ENCODE assay signal across 8 cellular contexts in the genomic region with DNA sequence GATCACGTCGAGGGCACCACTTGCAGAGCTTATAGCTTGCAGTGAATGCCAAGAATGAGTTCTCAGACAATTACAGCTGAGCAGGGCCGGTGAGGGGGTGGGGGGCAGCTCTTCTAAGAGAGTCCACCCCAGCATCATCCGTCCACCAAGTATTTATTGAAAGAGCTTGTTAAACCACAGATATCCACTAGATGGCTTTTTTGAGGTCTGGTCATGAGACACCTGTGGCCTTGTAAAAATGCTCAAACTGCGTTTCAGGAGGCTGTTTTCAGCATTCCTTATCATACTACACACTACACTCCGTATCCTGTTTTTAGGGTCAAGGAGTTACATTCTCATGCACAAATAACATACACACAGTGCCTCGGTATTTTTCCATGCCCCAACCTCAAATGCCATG. TPM values are rescaled to one million over a fixed set of nuclear protein-coding genes. Genes with fewer than 3 reads are reported as not detected.
DNase-seq lines count a peak whose midpoint lies in the region; ATAC-seq and TF ChIP-seq lines count a peak whose summit lies in the region.

No MANE protein-coding gene starts in this region.

- H3K4me1 Mint-ChIP-seq in naive B cell = peaks cover 15 to 30% (median 19%) of the 10 kb centered on the region in 3 donors

- TF ChIP-seq CTCF in GM10266 (IDR thresholded peaks at IDR 0.05; ENCODE audit: control insufficient read depth, insufficient read depth, low read depth, missing control alignments) = peak; percentile 23
- peak in 6 of 7 experiments; percentile 25 to 49 (median 38) for TF ChIP-seq CTCF in body of pancreas (IDR thresholded peaks at IDR 0.05)

- DNase-seq in GM10266 (ENCODE audit: extremely low spot score) (no peak), HT1080 (ENCODE audit: low read depth) (peak; percentile 39), body of pancreas (no peak), naive B cell (no peak), germinal center (ENCODE audit: low spot score) (no peak), hypothalamus (lab: John Stamatoyannopoulos, UW) (no peak)
- no peak for DNase-seq in activated naive CD4-positive, alpha-beta T cell (lab: John Stamatoyannopoulos, UW)

- ATAC-seq in body of pancreas (peak; percentile 56), naive B cell (ENCODE audit: low read depth in 2 of 2) (no peak), esophagus mucosa (no peak)

- no peak overlapping the region for H3K27ac ChIP-seq in body of pancreas

- TF ChIP-seq POLR2A in body of pancreas (IDR thresholded peaks at IDR 0.05) = no peak

- H3K9me3 Mint-ChIP-seq in naive B cell = peaks cover 8 to 47% (median 38%) of the 10 kb centered on the region in 7 donors

- no peak overlapping the region for H3K4me3 ChIP-seq in body of pancreas

- peak overlapping the region in 4 of 6 donors; percentile 12 to 56 (median 34) for H3K27ac Mint-ChIP-seq in naive B cell

- no peaks in the 10 kb centered on the region for H3K9me3 ChIP-seq in body of pancreas

- no peaks in the 10 kb centered on the region for H3K27me3 ChIP-seq in body of pancreas

- H3K4me1 ChIP-seq in body of pancreas = no peaks in the 10 kb centered on the region

- intact Hi-C loops in body of pancreas (cut with DNase I) = no loop called here

- no peak overlapping the region for H3K4me3 Mint-ChIP-seq in naive B cell

- WGBS in body of pancreas, 2 donors = 40 to 44% methylated on average over 7 of the region's 7 CpGs

- H3K36me3 Mint-ChIP-seq in naive B cell = peaks cover 59 to 76% of the 10 kb centered on the region in 2 donors

- H3K27me3 Mint-ChIP-seq in naive B cell = no peaks in the 10 kb centered on the region

- H3K36me3 ChIP-seq in body of pancreas (replicated peaks in 1 of 2; ENCODE audit: insufficient read depth in 1 of 2, low read depth in 2 of 2) = peaks cover 0 to 6% of the 10 kb centered on the region in 2 donors

RNA-seq across cellular contexts. Expression of gene DNAJC10, which starts 51.5 kb away (rescaled TPM):
- 84.6 and 84.7 TPM in 2 replicates for total RNA-seq in HT1080 (2014; rRNA removed; shearing (Covaris generic))
- 67.8 and 83.9 TPM in 2 replicates for polyA plus RNA-seq in HT1080 (2015; cell fraction: cytosol; rRNA removed)
- 107 and 114 TPM in 2 replicates for polyA plus RNA-seq in HT1080 (2015; cell fraction: nucleus; rRNA removed)
- total RNA-seq in body of pancreas (10 to 100 TPM; 51.6 to 86.0 TPM), esophagus mucosa (32.1 TPM)
- polyA plus RNA-seq in naive B cell (ENCODE audit: low read depth in 6 of 6) = 100 to 1,000 TPM; 164 to 237 (median 213) TPM
